Comparison of ENCODE assay signal across 1 cellular context in the genomic region with DNA sequence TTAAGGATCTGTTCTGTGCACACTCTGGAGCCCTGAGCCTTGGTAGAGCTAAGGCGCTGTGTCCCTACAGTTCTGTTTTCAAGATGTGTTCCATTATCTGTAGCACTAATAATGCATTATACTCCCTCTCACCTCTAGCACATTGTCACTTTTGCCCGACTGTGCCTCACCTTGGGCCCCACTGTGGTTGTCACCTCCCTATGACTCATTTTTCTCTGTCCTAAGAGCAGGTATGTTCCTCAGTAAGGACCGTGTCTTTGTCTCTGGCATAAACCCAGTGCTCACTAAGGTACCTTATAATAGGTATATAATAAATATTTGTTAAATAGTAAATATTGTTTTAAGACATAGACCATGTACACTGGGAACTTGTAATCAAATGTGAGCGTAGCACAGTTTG.
TF ChIP-seq lines count a peak whose summit lies in the region.

No MANE protein-coding gene starts in this region.

TF ChIP-seq in HCT116, 20 proteins besides CTCF, POLR2A, EP300 and RAD21:
- TF ChIP-seq, protein P1, sequence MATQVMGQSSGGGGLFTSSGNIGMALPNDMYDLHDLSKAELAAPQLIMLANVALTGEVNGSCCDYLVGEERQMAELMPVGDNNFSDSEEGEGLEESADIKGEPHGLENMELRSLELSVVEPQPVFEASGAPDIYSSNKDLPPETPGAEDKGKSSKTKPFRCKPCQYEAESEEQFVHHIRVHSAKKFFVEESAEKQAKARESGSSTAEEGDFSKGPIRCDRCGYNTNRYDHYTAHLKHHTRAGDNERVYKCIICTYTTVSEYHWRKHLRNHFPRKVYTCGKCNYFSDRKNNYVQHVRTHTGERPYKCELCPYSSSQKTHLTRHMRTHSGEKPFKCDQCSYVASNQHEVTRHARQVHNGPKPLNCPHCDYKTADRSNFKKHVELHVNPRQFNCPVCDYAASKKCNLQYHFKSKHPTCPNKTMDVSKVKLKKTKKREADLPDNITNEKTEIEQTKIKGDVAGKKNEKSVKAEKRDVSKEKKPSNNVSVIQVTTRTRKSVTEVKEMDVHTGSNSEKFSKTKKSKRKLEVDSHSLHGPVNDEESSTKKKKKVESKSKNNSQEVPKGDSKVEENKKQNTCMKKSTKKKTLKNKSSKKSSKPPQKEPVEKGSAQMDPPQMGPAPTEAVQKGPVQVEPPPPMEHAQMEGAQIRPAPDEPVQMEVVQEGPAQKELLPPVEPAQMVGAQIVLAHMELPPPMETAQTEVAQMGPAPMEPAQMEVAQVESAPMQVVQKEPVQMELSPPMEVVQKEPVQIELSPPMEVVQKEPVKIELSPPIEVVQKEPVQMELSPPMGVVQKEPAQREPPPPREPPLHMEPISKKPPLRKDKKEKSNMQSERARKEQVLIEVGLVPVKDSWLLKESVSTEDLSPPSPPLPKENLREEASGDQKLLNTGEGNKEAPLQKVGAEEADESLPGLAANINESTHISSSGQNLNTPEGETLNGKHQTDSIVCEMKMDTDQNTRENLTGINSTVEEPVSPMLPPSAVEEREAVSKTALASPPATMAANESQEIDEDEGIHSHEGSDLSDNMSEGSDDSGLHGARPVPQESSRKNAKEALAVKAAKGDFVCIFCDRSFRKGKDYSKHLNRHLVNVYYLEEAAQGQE (IDR thresholded peaks at IDR 0.05; ENCODE audit: low read depth), result no peak
- no peak for TF ChIP-seq ZFX (IDR thresholded peaks at IDR 0.05)
- TF ChIP-seq ELF1 (IDR thresholded peaks at IDR 0.05; ENCODE audit: borderline replicate concordance, low read depth), result no peak
- no peak for TF ChIP-seq TCF7L2 (IDR thresholded peaks at IDR 0.05; ENCODE audit: borderline replicate concordance, extremely low read depth, insufficient read depth, insufficient read length)
- TF ChIP-seq, protein P2, sequence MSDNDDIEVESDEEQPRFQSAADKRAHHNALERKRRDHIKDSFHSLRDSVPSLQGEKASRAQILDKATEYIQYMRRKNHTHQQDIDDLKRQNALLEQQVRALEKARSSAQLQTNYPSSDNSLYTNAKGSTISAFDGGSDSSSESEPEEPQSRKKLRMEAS (IDR thresholded peaks at IDR 0.05), result no peak
- TF ChIP-seq EGR1 (IDR thresholded peaks at IDR 0.05; ENCODE audit: low read depth), result no peak
- peak; percentile 59 for TF ChIP-seq JUND (IDR thresholded peaks at IDR 0.05)
- TF ChIP-seq SP1 (IDR thresholded peaks at IDR 0.05; ENCODE audit: low read depth), result peak; percentile 49
- no peak for TF ChIP-seq EZH2phosphoT487 (IDR thresholded peaks at IDR 0.05; ENCODE audit: borderline replicate concordance)
- no peak for TF ChIP-seq CEBPB (IDR thresholded peaks at IDR 0.05; ENCODE audit: low read depth)
- peak; percentile 55; the same call in 1 of the 2 replicates for TF ChIP-seq FOSL1 (IDR thresholded peaks at IDR 0.05; ENCODE audit: low read depth)
- peak; percentile 69; the same call in 1 of the 2 replicates for TF ChIP-seq CBX3 (IDR thresholded peaks at IDR 0.05; ENCODE audit: low read depth)
